ENCODE assay signal across 21 cellular contexts in the genomic region with DNA sequence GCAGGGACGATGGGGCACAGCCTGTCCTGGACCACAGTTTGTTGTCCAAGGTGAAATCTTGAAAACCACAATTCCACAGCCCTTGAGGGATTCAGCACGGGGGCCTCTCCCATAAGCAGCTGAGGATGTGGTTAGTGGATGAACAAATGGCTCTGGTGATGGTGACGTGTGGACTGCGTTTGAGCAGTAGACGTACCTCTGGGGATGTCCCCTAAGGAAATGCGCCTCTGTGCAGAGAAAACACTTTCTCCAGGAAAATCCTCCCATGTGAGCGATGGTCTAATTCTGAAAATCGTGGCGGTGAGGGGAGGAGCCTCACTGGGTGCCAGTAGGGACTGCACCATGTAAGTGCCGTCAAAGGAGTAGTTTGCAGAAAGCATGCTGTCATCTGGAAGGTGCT. TPM values are rescaled to one million over a fixed set of nuclear protein-coding genes. Genes with fewer than 3 reads are reported as not detected.
"Had no signal": no experiment of that assay in that cellular context is flagged by ENCODE, and none has a peak within 500 bp of the region (broad histone marks: within the 10 kb centered on the region; RNA-seq: fewer than 3 reads in every experiment).

No MANE protein-coding gene starts in this region.

- DNase-seq: activated CD4-positive, alpha-beta T cell treated with anti-CD3 and anti-CD28 coated beads, Interleukin-2, amount 50 U/mL, for 1 hour; activated CD4-positive, CD25-positive, alpha-beta regulatory T cell; activated naive CD4-positive, alpha-beta T cell treated with anti-CD3 and anti-CD28 coated beads, Interleukin-2, amount 10 ng/mL, durations not matched to agents 7 days and 5 days; activated T-cell treated with anti-CD3 and anti-CD28 coated beads for 4 hours; cerebellar nuclear complex; gastrocnemius medialis; left cardiac atrium; lower lobe of right lung; stimulated activated CD4-positive, alpha-beta T cell treated with anti-CD3 and anti-CD28 coated beads, Interleukin-2, amount 100 ng/mL, for 48 hours; thyroid gland had no signal

- H3K36me3 ChIP-seq: ascending aorta, breast epithelium, gastrocnemius medialis, lower lobe of right lung, thyroid gland, vagina had no signal

- H3K4me3 Mint-ChIP-seq: activated naive CD4-positive, alpha-beta T cell treated with anti-CD3 and anti-CD28 coated beads, Interleukin-2, amount 10 ng/mL, durations not matched to agents 7 days and 5 days; endodermal cell; stimulated activated memory B cell treated with anti-CD40 and anti-IgM and Interleukin-4, amounts not matched to agents 10 μg/mL and 1 μg/mL and 100 μg/mL, for 72 hours had no signal

- H3K4me3 ChIP-seq: ascending aorta, breast epithelium, gastrocnemius medialis, heart left ventricle, lower lobe of right lung, thyroid gland, vagina had no signal

- FAIRE-seq: TTC549 had no signal

- H3K36me3 Mint-ChIP-seq: activated naive CD4-positive, alpha-beta T cell treated with anti-CD3 and anti-CD28 coated beads, Interleukin-2, amount 10 ng/mL, durations not matched to agents 7 days and 5 days; stimulated activated memory B cell treated with anti-CD40 and anti-IgM and Interleukin-4, amounts not matched to agents 10 μg/mL and 1 μg/mL and 100 μg/mL, for 72 hours had no signal

- ATAC-seq: gastrocnemius medialis; heart left ventricle; left cardiac atrium; lower lobe of right lung; stimulated activated memory B cell treated with anti-CD40 and anti-IgM and Interleukin-4, amounts not matched to agents 10 μg/mL and 1 μg/mL and 100 μg/mL, for 72 hours had no signal

- H3K27ac ChIP-seq: ascending aorta, breast epithelium, gastrocnemius medialis, heart left ventricle, lower lobe of right lung, thyroid gland, vagina had no signal

- H3K4me1 ChIP-seq: ascending aorta, breast epithelium, gastrocnemius medialis, heart left ventricle, lower lobe of right lung, thyroid gland, vagina had no signal

- H3K9me3 ChIP-seq: ascending aorta, breast epithelium, gastrocnemius medialis, heart left ventricle, lower lobe of right lung, thyroid gland, vagina had no signal

- H3K9me3 Mint-ChIP-seq: activated naive CD4-positive, alpha-beta T cell treated with anti-CD3 and anti-CD28 coated beads, Interleukin-2, amount 10 ng/mL, durations not matched to agents 7 days and 5 days; endodermal cell; stimulated activated memory B cell treated with anti-CD40 and anti-IgM and Interleukin-4, amounts not matched to agents 10 μg/mL and 1 μg/mL and 100 μg/mL, for 72 hours had no signal

- H3K27ac Mint-ChIP-seq: activated naive CD4-positive, alpha-beta T cell treated with anti-CD3 and anti-CD28 coated beads, Interleukin-2, amount 10 ng/mL, durations not matched to agents 7 days and 5 days; endodermal cell; stimulated activated memory B cell treated with anti-CD40 and anti-IgM and Interleukin-4, amounts not matched to agents 10 μg/mL and 1 μg/mL and 100 μg/mL, for 72 hours had no signal

RNA-seq across cellular contexts. Expression of a gene that starts 2.7 kb away (rescaled TPM):
- total RNA-seq: ascending aorta; breast epithelium; dermis microvascular lymphatic vessel endothelial cell; epithelial cell of proximal tubule; gastrocnemius medialis; left cardiac atrium; lower lobe of right lung; skeletal muscle tissue; T-helper 2 cell treated with Interferon-gamma antibody and Interleukin-4, amounts not matched to agents 100 ng/mL and 5 ng/mL, for 36 hours; vagina had no signal
- polyA plus RNA-seq: heart left ventricle had no signal

RNA-seq across cellular contexts. Expression of a gene that starts 4.3 kb away (rescaled TPM):
- total RNA-seq: ascending aorta; dermis microvascular lymphatic vessel endothelial cell; endodermal cell; gastrocnemius medialis; heart left ventricle; left cardiac atrium; skeletal muscle tissue; T-helper 2 cell treated with Interferon-gamma antibody and Interleukin-4, amounts not matched to agents 100 ng/mL and 5 ng/mL, for 36 hours; thyroid gland; vagina had no signal
- polyA plus RNA-seq: heart left ventricle had no signal
